Comparison of ENCODE assay signal across 1 cellular context in genomic region chr6:28863607-28864320, GRCh38.
TF ChIP-seq lines count a peak whose summit lies in the region.

No MANE protein-coding gene starts in this region.

TF ChIP-seq in K562, 482 proteins besides CTCF, POLR2A, EP300 and RAD21 (continued from another document and continues in another):
- TF ChIP-seq TOE1 (IDR thresholded peaks at IDR 0.05; ENCODE audit: borderline replicate concordance): peak; percentile 83
- peak; percentile 32; the same call in 1 of the 2 replicates for TF ChIP-seq TOE1 (CRISPR knock-in tag; IDR thresholded peaks at IDR 0.05; ENCODE audit: borderline replicate concordance, low read depth)
- peak; percentile 67; the same call in 1 of the 2 replicates for TF ChIP-seq ZEB2 (IDR thresholded peaks at IDR 0.05)
- TF ChIP-seq, protein P1, sequence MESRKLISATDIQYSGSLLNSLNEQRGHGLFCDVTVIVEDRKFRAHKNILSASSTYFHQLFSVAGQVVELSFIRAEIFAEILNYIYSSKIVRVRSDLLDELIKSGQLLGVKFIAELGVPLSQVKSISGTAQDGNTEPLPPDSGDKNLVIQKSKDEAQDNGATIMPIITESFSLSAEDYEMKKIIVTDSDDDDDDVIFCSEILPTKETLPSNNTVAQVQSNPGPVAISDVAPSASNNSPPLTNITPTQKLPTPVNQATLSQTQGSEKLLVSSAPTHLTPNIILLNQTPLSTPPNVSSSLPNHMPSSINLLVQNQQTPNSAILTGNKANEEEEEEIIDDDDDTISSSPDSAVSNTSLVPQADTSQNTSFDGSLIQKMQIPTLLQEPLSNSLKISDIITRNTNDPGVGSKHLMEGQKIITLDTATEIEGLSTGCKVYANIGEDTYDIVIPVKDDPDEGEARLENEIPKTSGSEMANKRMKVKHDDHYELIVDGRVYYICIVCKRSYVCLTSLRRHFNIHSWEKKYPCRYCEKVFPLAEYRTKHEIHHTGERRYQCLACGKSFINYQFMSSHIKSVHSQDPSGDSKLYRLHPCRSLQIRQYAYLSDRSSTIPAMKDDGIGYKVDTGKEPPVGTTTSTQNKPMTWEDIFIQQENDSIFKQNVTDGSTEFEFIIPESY (CRISPR knock-in tag; IDR thresholded peaks at IDR 0.05): peak; percentile 90
- TF ChIP-seq ARNT (IDR thresholded peaks at IDR 0.05): peak; percentile 56 to 93; a peak in 3 of 4 replicates
- no peak for TF ChIP-seq HLTF (IDR thresholded peaks at IDR 0.05)
- peak; percentile 29; the same call in 1 of the 2 replicates for TF ChIP-seq RAD51 (IDR thresholded peaks at IDR 0.05; ENCODE audit: borderline replicate concordance, low read depth)
- peak; percentile 8; the same call in 1 of the 2 replicates for TF ChIP-seq ZNF584 (CRISPR knock-in tag; IDR thresholded peaks at IDR 0.05; ENCODE audit: low read depth)
- peak; percentile 74 for TF ChIP-seq CREM (IDR thresholded peaks at IDR 0.05; ENCODE audit: low read depth)
- peak; percentile 82 for TF ChIP-seq ZNF24 (IDR thresholded peaks at IDR 0.05)
- TF ChIP-seq TCF7 (IDR thresholded peaks at IDR 0.05; ENCODE audit: borderline replicate concordance): peak; percentile 24
- TF ChIP-seq CTBP1 (IDR thresholded peaks at IDR 0.05; ENCODE audit: borderline replicate concordance): peak; percentile 81
- peak; percentile 54; the same call in 1 of the 2 replicates for TF ChIP-seq ATF7 (IDR thresholded peaks at IDR 0.05)
- peak; percentile 58 for TF ChIP-seq ETV1 (tag; conservative IDR thresholded peaks at IDR 0.05; ENCODE audit: low read depth)
- TF ChIP-seq ZFP36 (IDR thresholded peaks at IDR 0.05; ENCODE audit: low read depth, low read length, partially characterized antibody): peak; percentile 26
- TF ChIP-seq ZNF639 (CRISPR knock-in tag; conservative IDR thresholded peaks at IDR 0.05 in 1 of 2, IDR thresholded peaks at IDR 0.05 in 1 of 2): peak in 1 of 2 experiments; percentile 81; a peak in 2 of 4 replicates
- TF ChIP-seq EP400 (IDR thresholded peaks at IDR 0.05): peak; percentile 80
- TF ChIP-seq NCOA4 (IDR thresholded peaks at IDR 0.05; ENCODE audit: partially characterized antibody): no peak
- TF ChIP-seq NFRKB (IDR thresholded peaks at IDR 0.05; ENCODE audit: low read depth): peak; percentile 71
- TF ChIP-seq ZBTB17 (CRISPR knock-in tag; IDR thresholded peaks at IDR 0.05): no peak
- TF ChIP-seq ZBTB43 (CRISPR knock-in tag; IDR thresholded peaks at IDR 0.05): 0 out of 2 replicates have a peak, but pooled peaks have one; percentile 87
- TF ChIP-seq MLLT1 (IDR thresholded peaks at IDR 0.05): peak in 1 of 2 experiments; percentile 86; a peak in 3 of 4 replicates
- TF ChIP-seq FOXM1 (IDR thresholded peaks at IDR 0.05; ENCODE audit: low read depth): no peak
- TF ChIP-seq FOXM1 (CRISPR knock-in tag; IDR thresholded peaks at IDR 0.05; ENCODE audit: low read depth): no peak
- no peak for TF ChIP-seq MCM5 (IDR thresholded peaks at IDR 0.05; ENCODE audit: low read depth)
- TF ChIP-seq, protein P2, sequence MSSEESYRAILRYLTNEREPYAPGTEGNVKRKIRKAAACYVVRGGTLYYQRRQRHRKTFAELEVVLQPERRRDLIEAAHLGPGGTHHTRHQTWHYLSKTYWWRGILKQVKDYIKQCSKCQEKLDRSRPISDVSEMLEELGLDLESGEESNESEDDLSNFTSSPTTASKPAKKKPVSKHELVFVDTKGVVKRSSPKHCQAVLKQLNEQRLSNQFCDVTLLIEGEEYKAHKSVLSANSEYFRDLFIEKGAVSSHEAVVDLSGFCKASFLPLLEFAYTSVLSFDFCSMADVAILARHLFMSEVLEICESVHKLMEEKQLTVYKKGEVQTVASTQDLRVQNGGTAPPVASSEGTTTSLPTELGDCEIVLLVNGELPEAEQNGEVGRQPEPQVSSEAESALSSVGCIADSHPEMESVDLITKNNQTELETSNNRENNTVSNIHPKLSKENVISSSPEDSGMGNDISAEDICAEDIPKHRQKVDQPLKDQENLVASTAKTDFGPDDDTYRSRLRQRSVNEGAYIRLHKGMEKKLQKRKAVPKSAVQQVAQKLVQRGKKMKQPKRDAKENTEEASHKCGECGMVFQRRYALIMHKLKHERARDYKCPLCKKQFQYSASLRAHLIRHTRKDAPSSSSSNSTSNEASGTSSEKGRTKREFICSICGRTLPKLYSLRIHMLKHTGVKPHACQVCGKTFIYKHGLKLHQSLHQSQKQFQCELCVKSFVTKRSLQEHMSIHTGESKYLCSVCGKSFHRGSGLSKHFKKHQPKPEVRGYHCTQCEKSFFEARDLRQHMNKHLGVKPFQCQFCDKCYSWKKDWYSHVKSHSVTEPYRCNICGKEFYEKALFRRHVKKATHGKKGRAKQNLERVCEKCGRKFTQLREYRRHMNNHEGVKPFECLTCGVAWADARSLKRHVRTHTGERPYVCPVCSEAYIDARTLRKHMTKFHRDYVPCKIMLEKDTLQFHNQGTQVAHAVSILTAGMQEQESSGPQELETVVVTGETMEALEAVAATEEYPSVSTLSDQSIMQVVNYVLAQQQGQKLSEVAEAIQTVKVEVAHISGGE (CRISPR knock-in tag; IDR thresholded peaks at IDR 0.05): peak in 1 of 3 experiments; percentile 67; a peak in 2 of 6 replicates
- TF ChIP-seq ZNF551 (CRISPR knock-in tag; IDR thresholded peaks at IDR 0.05): no peak
- no peak for TF ChIP-seq PTTG1 (tag; IDR thresholded peaks at IDR 0.05; ENCODE audit: low read depth)
- peak; percentile 71 for TF ChIP-seq RBFOX2 (IDR thresholded peaks at IDR 0.05; ENCODE audit: low read depth, low read length)
- peak; percentile 17 for TF ChIP-seq TAF1 (IDR thresholded peaks at IDR 0.05; ENCODE audit: control insufficient read depth, extremely low read depth, insufficient read depth, low read length, severe bottlenecking)
- TF ChIP-seq LEF1 (IDR thresholded peaks at IDR 0.05): peak; percentile 77; the same call in 1 of the 2 replicates
- TF ChIP-seq, protein P3, sequence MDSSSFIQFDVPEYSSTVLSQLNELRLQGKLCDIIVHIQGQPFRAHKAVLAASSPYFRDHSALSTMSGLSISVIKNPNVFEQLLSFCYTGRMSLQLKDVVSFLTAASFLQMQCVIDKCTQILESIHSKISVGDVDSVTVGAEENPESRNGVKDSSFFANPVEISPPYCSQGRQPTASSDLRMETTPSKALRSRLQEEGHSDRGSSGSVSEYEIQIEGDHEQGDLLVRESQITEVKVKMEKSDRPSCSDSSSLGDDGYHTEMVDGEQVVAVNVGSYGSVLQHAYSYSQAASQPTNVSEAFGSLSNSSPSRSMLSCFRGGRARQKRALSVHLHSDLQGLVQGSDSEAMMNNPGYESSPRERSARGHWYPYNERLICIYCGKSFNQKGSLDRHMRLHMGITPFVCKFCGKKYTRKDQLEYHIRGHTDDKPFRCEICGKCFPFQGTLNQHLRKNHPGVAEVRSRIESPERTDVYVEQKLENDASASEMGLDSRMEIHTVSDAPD (CRISPR knock-in tag; IDR thresholded peaks at IDR 0.05): no peak
- TF ChIP-seq, protein P4, sequence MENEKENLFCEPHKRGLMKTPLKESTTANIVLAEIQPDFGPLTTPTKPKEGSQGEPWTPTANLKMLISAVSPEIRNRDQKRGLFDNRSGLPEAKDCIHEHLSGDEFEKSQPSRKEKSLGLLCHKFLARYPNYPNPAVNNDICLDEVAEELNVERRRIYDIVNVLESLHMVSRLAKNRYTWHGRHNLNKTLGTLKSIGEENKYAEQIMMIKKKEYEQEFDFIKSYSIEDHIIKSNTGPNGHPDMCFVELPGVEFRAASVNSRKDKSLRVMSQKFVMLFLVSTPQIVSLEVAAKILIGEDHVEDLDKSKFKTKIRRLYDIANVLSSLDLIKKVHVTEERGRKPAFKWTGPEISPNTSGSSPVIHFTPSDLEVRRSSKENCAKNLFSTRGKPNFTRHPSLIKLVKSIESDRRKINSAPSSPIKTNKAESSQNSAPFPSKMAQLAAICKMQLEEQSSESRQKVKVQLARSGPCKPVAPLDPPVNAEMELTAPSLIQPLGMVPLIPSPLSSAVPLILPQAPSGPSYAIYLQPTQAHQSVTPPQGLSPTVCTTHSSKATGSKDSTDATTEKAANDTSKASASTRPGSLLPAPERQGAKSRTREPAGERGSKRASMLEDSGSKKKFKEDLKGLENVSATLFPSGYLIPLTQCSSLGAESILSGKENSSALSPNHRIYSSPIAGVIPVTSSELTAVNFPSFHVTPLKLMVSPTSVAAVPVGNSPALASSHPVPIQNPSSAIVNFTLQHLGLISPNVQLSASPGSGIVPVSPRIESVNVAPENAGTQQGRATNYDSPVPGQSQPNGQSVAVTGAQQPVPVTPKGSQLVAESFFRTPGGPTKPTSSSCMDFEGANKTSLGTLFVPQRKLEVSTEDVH (IDR thresholded peaks at IDR 0.05; ENCODE audit: low read depth, partially characterized antibody): peak; percentile 97
- TF ChIP-seq, protein P5, sequence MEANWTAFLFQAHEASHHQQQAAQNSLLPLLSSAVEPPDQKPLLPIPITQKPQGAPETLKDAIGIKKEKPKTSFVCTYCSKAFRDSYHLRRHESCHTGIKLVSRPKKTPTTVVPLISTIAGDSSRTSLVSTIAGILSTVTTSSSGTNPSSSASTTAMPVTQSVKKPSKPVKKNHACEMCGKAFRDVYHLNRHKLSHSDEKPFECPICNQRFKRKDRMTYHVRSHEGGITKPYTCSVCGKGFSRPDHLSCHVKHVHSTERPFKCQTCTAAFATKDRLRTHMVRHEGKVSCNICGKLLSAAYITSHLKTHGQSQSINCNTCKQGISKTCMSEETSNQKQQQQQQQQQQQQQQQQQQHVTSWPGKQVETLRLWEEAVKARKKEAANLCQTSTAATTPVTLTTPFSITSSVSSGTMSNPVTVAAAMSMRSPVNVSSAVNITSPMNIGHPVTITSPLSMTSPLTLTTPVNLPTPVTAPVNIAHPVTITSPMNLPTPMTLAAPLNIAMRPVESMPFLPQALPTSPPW (CRISPR knock-in tag; IDR thresholded peaks at IDR 0.05): peak; percentile 73
- peak; percentile 40; the same call in 1 of the 2 replicates for TF ChIP-seq EGR1 (conservative IDR thresholded peaks at IDR 0.05)
- peak; percentile 58 for TF ChIP-seq TAF9B (IDR thresholded peaks at IDR 0.05; ENCODE audit: partially characterized antibody)
- peak; percentile 56 to 72 for TF ChIP-seq AFF1 (IDR thresholded peaks at IDR 0.05; ENCODE audit: low read depth in 1 of 2, partially characterized antibody in 2 of 2)
- TF ChIP-seq, protein P6, sequence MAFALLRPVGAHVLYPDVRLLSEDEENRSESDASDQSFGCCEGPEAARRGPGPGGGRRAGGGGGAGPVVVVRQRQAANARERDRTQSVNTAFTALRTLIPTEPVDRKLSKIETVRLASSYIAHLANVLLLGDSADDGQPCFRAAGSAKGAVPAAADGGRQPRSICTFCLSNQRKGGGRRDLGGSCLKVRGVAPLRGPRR (CRISPR knock-in tag; IDR thresholded peaks at IDR 0.05): no peak
- peak; percentile 63; the same call in 1 of the 2 replicates for TF ChIP-seq PHF8 (IDR thresholded peaks at IDR 0.05; ENCODE audit: borderline replicate concordance, low read length)
- TF ChIP-seq MTA3 (IDR thresholded peaks at IDR 0.05; ENCODE audit: borderline replicate concordance): peak; percentile 42
